13 cellular contexts compared by ENCODE assay signal in genomic region chr4:5773271-5773555, GRCh38.
DNase-seq lines count a peak whose midpoint lies in the region.
"Had no signal": no experiment of that assay in that cellular context is flagged by ENCODE, and none has a peak within 500 bp of the region (broad histone marks: within the 10 kb centered on the region; RNA-seq: fewer than 3 reads in every experiment).

No MANE protein-coding gene starts in this region.

- DNase-seq in AG08395 (ENCODE audit: low spot score) (peak; percentile 39), LHCN-M2 (ENCODE audit: low read depth) (peak; percentile 25), epithelial cell of prostate (ENCODE audit: low read depth, low spot score) (peak; percentile 94), mesenteric fat pad (ENCODE audit: low spot score) (peak; percentile 62), iPS-NIHi7 (ENCODE audit: extremely low spot score) (no peak), cerebellar cortex (ENCODE audit: low spot score) (no peak), DMS153 (lab: John Stamatoyannopoulos, UW) (no peak), NCI-H2196 treated with DMSO at 0.1 percent for 48 hours (lab: John Stamatoyannopoulos, UW; ENCODE audit: unreplicated experiment) (no peak)
- DNase-seq: activated CD4-positive, alpha-beta T cell treated with anti-CD3 and anti-CD28 coated beads, Interleukin-2, amount 10 ng/mL, durations not matched to agents 24 days and 14 days; NCI-H1694; RPMI8226; T-helper 9 cell had no signal

- peak overlapping the region; percentile 92 for H3K27ac ChIP-seq in epithelial cell of prostate
- H3K27ac ChIP-seq: KMS-11 had no signal

Comparison
In these comparisons a context has a peak if more than half of its experiments do, and no peak if none do; other contexts are left out.
1. DNase-seq: peak in AG08395 (single experiment), LHCN-M2 (single experiment), epithelial cell of prostate (single experiment) and mesenteric fat pad (single experiment); none in iPS-NIHi7 (single experiment), cerebellar cortex (single experiment), DMS153 (single experiment) and NCI-H2196 treated with DMSO at 0.1 percent for 48 hours (single experiment).